Comparison of ENCODE assay signal across 8 cellular contexts in genomic region chr11:16738198-16738948, GRCh38. TPM values are rescaled to one million over a fixed set of nuclear protein-coding genes. Genes with fewer than 3 reads are reported as not detected.
DNase-seq lines count a peak whose midpoint lies in the region; ATAC-seq, FAIRE-seq and TF ChIP-seq lines count a peak whose summit lies in the region.

C11orf58 (plus strand) TSS chr11:16738647; CDS start chr11:16738779, 132 bp downstream.

- H3K4me3 Mint-ChIP-seq in chondrocyte (ENCODE audit: unreplicated experiment) = no peak within 1 kb of the TSS

- peak within 1 kb of the TSS; percentile 98 to 99 for H3K9ac ChIP-seq in kidney (ENCODE audit: low read length in 2 of 2)

- peak; percentile 96 for TF ChIP-seq POLR2A in GM19193 (IDR thresholded peaks at IDR 0.05; ENCODE audit: extremely low read depth, insufficient read depth, insufficient read length)

- peaks cover 5% of the 10 kb centered on the region for H3K36me3 Mint-ChIP-seq in chondrocyte (ENCODE audit: low read depth)

- H3K9me3 Mint-ChIP-seq in chondrocyte (ENCODE audit: low read depth) = no peaks in the 10 kb centered on the region

- no peaks in the 10 kb centered on the region for H3K27me3 Mint-ChIP-seq in chondrocyte (ENCODE audit: low read depth)

- peak; percentile 99 for ATAC-seq in HG03439 (IDR thresholded peaks at IDR 0.05; ENCODE audit: unreplicated experiment)

- DNase-seq in AML-193 (lab: John Stamatoyannopoulos, UW) (peak; percentile 93 to 95), NCI-H510A treated with DMSO at 0.1 percent for 48 hours (lab: John Stamatoyannopoulos, UW) (peak; percentile 72), chondrocyte (ENCODE audit: low spot score) (peak; percentile 96), kidney (peak; percentile 97)
- peak; percentile 85 to 87 for DNase-seq in activated CD4-positive, alpha-beta T cell treated with anti-CD3 and anti-CD28 coated beads for 24 hours (ENCODE audit: low read depth in 2 of 2)
- DNase-seq in stimulated activated CD4-positive, alpha-beta T cell treated with anti-CD3 and anti-CD28 coated beads, Interleukin-15, amount 100 ng/mL, for 24 hours = peak; percentile 95

- H3K27ac Mint-ChIP-seq in chondrocyte (ENCODE audit: unreplicated experiment) = no peak within 1 kb of the TSS

- peak within 1 kb of the TSS; percentile 98 to 99 for H3K4me3 ChIP-seq in kidney (ENCODE audit: low read length in 2 of 2)

- peaks cover 20% of the 10 kb centered on the region for H3K4me1 Mint-ChIP-seq in chondrocyte (ENCODE audit: low read depth)

- peak within 1 kb of the TSS; percentile 92 to 97 for H3K27ac ChIP-seq in kidney (ENCODE audit: low read depth in 2 of 2, low read length in 2 of 2)

- no peaks in the 10 kb centered on the region for H3K9me3 ChIP-seq in kidney (ENCODE audit: control insufficient read depth in 1 of 2, low read length in 2 of 2)

- peak; percentile 95 for FAIRE-seq in kidney (lab: Jason Lieb, UNC)

- intact Hi-C loops in kidney (cut with DNase I) = no loop called here

- peaks cover 0 to 11% of the 10 kb centered on the region in 2 donors for H3K4me1 ChIP-seq in kidney (ENCODE audit: control insufficient read depth in 1 of 2, insufficient read depth in 1 of 2, low read depth in 1 of 2, low read length in 2 of 2)

- TF ChIP-seq CTCF in chondrocyte (IDR thresholded peaks at IDR 0.05) (no peak), kidney (IDR thresholded peaks at IDR 0.05; ENCODE audit: borderline replicate concordance, extremely low read depth, insufficient read depth) (no peak)

- H3K36me3 ChIP-seq in kidney (ENCODE audit: control insufficient read depth in 1 of 2, insufficient read depth in 2 of 2, low read length in 2 of 2) = no peaks in the 10 kb centered on the region

RNA-seq across cellular contexts. Expression of gene C11orf58, which starts in this region (rescaled TPM):
- total RNA-seq in chondrocyte (116 to 135 TPM (median 117 TPM) in 3 replicates), kidney (117 TPM)
- 113 TPM for polyA plus RNA-seq in kidney (ENCODE audit: insufficient read depth, low read depth, low replicate concordance)

Comparison
In these comparisons a context has a peak if more than half of its experiments do, and no peak if none do; other contexts are left out.
1. Peak in every context shown above with its lines: DNase-seq, ATAC-seq, H3K4me3 ChIP-seq and H3K27ac ChIP-seq.